17 cellular contexts compared by ENCODE assay signal in genomic region chr6:87165169-87165568, GRCh38. TPM values are rescaled to one million over a fixed set of nuclear protein-coding genes. Genes with fewer than 3 reads are reported as not detected.
A peak's percentile ranks its signal among the peaks of the same experiment; 100 is the strongest.
DNase-seq lines count a peak whose midpoint lies in the region; ATAC-seq and TF ChIP-seq lines count a peak whose summit lies in the region.
"Had no signal": no experiment of that assay in that cellular context is flagged by ENCODE, and none has a peak within 500 bp of the region (broad histone marks: within the 10 kb centered on the region; RNA-seq: fewer than 3 reads in every experiment).

No MANE protein-coding gene starts in this region.

- peak overlapping the region; percentile 12 for H3K27ac Mint-ChIP-seq in activated CD8-positive, alpha-beta T cell treated with anti-CD3 and anti-CD28 coated beads for 36 hours
- H3K27ac Mint-ChIP-seq in activated CD8-positive, alpha-beta T cell treated with anti-CD3 and anti-CD28 coated beads, Interleukin-2, amount 10 ng/mL, durations not matched to agents 7 days and 5 days: no peak overlapping the region
- H3K27ac Mint-ChIP-seq in GM23338: peak overlapping the region; percentile 60; the same call in 1 of the 2 replicates
- H3K27ac Mint-ChIP-seq in activated B cell treated with CpG ODN at 0.5 μM for 24 hours: peak overlapping the region; percentile 1
- H3K27ac Mint-ChIP-seq in mesothelial cell of epicardium: peak overlapping the region; percentile 32

- TF ChIP-seq POLR2A in esophagus squamous epithelium (IDR thresholded peaks at IDR 0.05): no peak

- H3K27me3 ChIP-seq in GM23338 (ENCODE audit: insufficient read depth) (no peaks in the 10 kb centered on the region), esophagus squamous epithelium (no peaks in the 10 kb centered on the region)
- H3K27me3 ChIP-seq: BE2C had no signal

- CTCF ChIA-PET in activated CD8-positive, alpha-beta T cell treated with anti-CD3 and anti-CD28 coated beads for 36 hours (lab: Charles Lee): no interaction called here
- CTCF ChIA-PET in activated CD8-positive, alpha-beta T cell treated with anti-CD3 and anti-CD28 coated beads, Interleukin-2, amount 10 ng/mL, durations not matched to agents 7 days and 5 days (lab: Charles Lee): no interaction called here
- CTCF ChIA-PET in activated B cell treated with CpG ODN at 0.5 μM for 24 hours (lab: Charles Lee): no interaction called here

- H3K27ac ChIP-seq in GM23338 (ENCODE audit: low read depth) (0 out of 2 replicates have a peak overlapping the region, but pooled peaks have one; percentile 36), esophagus squamous epithelium (no peak overlapping the region)
- H3K27ac ChIP-seq: GM23248, PC-9, RWPE1 had no signal

- H3K4me1 Mint-ChIP-seq in activated CD8-positive, alpha-beta T cell treated with anti-CD3 and anti-CD28 coated beads for 36 hours (ENCODE audit: low read depth): peaks cover 75% of the 10 kb centered on the region
- peaks cover 27% of the 10 kb centered on the region for H3K4me1 Mint-ChIP-seq in activated CD8-positive, alpha-beta T cell treated with anti-CD3 and anti-CD28 coated beads, Interleukin-2, amount 10 ng/mL, durations not matched to agents 7 days and 5 days (ENCODE audit: low read depth)
- H3K4me1 Mint-ChIP-seq in GM23338: peaks cover 66% of the 10 kb centered on the region
- peaks cover 75% of the 10 kb centered on the region for H3K4me1 Mint-ChIP-seq in activated B cell treated with CpG ODN at 0.5 μM for 24 hours
- H3K4me1 Mint-ChIP-seq in mesothelial cell of epicardium: peaks cover 44% of the 10 kb centered on the region

- no peak overlapping the region for H2AFZ ChIP-seq in GM23338
- H2AFZ ChIP-seq: GM23248, PC-9 had no signal

- no peaks in the 10 kb centered on the region for H3F3A ChIP-seq in GM23338 (replicated peaks; ENCODE audit: low read depth)

- H3K36me3 Mint-ChIP-seq in activated CD8-positive, alpha-beta T cell treated with anti-CD3 and anti-CD28 coated beads for 36 hours (ENCODE audit: low read depth): peaks cover 26% of the 10 kb centered on the region
- peaks cover 12% of the 10 kb centered on the region for H3K36me3 Mint-ChIP-seq in activated CD8-positive, alpha-beta T cell treated with anti-CD3 and anti-CD28 coated beads, Interleukin-2, amount 10 ng/mL, durations not matched to agents 7 days and 5 days (ENCODE audit: low read depth)
- no peaks in the 10 kb centered on the region; the same call in 2 of the 3 replicates for H3K36me3 Mint-ChIP-seq in GM23338 (ENCODE audit: low read depth)
- peaks cover 11% of the 10 kb centered on the region for H3K36me3 Mint-ChIP-seq in activated B cell treated with CpG ODN at 0.5 μM for 24 hours (ENCODE audit: low read depth)
- H3K36me3 Mint-ChIP-seq in mesothelial cell of epicardium: peaks cover 2% of the 10 kb centered on the region

- no peak overlapping the region for H3K4me3 Mint-ChIP-seq in activated CD8-positive, alpha-beta T cell treated with anti-CD3 and anti-CD28 coated beads for 36 hours
- no peak overlapping the region for H3K4me3 Mint-ChIP-seq in activated CD8-positive, alpha-beta T cell treated with anti-CD3 and anti-CD28 coated beads, Interleukin-2, amount 10 ng/mL, durations not matched to agents 7 days and 5 days
- H3K4me3 Mint-ChIP-seq in GM23338: 0 out of 3 replicates have a peak overlapping the region, but pooled peaks have one; percentile 8
- H3K4me3 Mint-ChIP-seq in activated B cell treated with CpG ODN at 0.5 μM for 24 hours: no peak overlapping the region
- H3K4me3 Mint-ChIP-seq in mesothelial cell of epicardium: no peak overlapping the region

- peaks cover 39% of the 10 kb centered on the region for H4K20me1 ChIP-seq in GM23338 (replicated peaks; ENCODE audit: insufficient read depth)

- peaks cover 73% of the 10 kb centered on the region for H3K4me1 ChIP-seq in GM23338 (ENCODE audit: insufficient read depth)
- peaks cover 5 to 84% (median 13%) of the 10 kb centered on the region in 3 donors for H3K4me1 ChIP-seq in esophagus squamous epithelium
- H3K4me1 ChIP-seq: BE2C had no signal

- no peaks in the 10 kb centered on the region for H3K9me2 ChIP-seq in GM23338 (ENCODE audit: insufficient read depth)

- POLR2A ChIA-PET in activated CD8-positive, alpha-beta T cell treated with anti-CD3 and anti-CD28 coated beads for 36 hours (lab: Charles Lee): interaction anchor here (0.9 to 1.1 kb wide), 2 partner anchors 9 to 32 kb away, joined by 3 read pairs; no protein-coding TSS in a partner anchor
- POLR2A ChIA-PET in activated CD8-positive, alpha-beta T cell treated with anti-CD3 and anti-CD28 coated beads, Interleukin-2, amount 10 ng/mL, durations not matched to agents 7 days and 5 days (lab: Charles Lee): no interaction called here
- POLR2A ChIA-PET in activated B cell treated with CpG ODN at 0.5 μM for 24 hours (lab: Charles Lee): interaction anchor here (0.7 kb wide), 1 partner anchor 12 kb away, joined by 7 read pairs; no protein-coding TSS in a partner anchor

- peaks cover 100% of the 10 kb centered on the region for H3K79me2 ChIP-seq in GM23338 (replicated peaks; ENCODE audit: insufficient read depth)

- H3K4me3 ChIP-seq in GM23338 (0 out of 2 replicates have a peak overlapping the region, but pooled peaks have one; percentile 1), esophagus squamous epithelium (no peak overlapping the region)
- H3K4me3 ChIP-seq: GM23248, PC-9 had no signal

- no peaks in the 10 kb centered on the region for H3K9me3 Mint-ChIP-seq in activated CD8-positive, alpha-beta T cell treated with anti-CD3 and anti-CD28 coated beads for 36 hours
- no peaks in the 10 kb centered on the region for H3K9me3 Mint-ChIP-seq in activated CD8-positive, alpha-beta T cell treated with anti-CD3 and anti-CD28 coated beads, Interleukin-2, amount 10 ng/mL, durations not matched to agents 7 days and 5 days (ENCODE audit: insufficient read depth)
- H3K9me3 Mint-ChIP-seq in GM23338: no peaks in the 10 kb centered on the region
- no peaks in the 10 kb centered on the region for H3K9me3 Mint-ChIP-seq in activated B cell treated with CpG ODN at 0.5 μM for 24 hours
- H3K9me3 Mint-ChIP-seq in mesothelial cell of epicardium: no peaks in the 10 kb centered on the region
- H3K9me3 Mint-ChIP-seq: CD4-positive, alpha-beta memory T cell had no signal

- peak overlapping the region; percentile 34; the same call in 1 of the 2 replicates for H3K4me2 ChIP-seq in GM23338
- H3K4me2 ChIP-seq: PC-9 had no signal

- 82 to 87% methylated on average over 2 of the region's 2 CpGs for WGBS in esophagus squamous epithelium, 2 donors

- no peak for TF ChIP-seq CTCF in activated CD8-positive, alpha-beta T cell treated with anti-CD3 and anti-CD28 coated beads for 36 hours (IDR thresholded peaks at IDR 0.05)
- TF ChIP-seq CTCF in GM23338 (conservative IDR thresholded peaks at IDR 0.05; ENCODE audit: low read depth in 2 of 2) (no peak), activated B cell treated with CpG ODN at 0.5 μM for 24 hours (IDR thresholded peaks at IDR 0.05) (no peak), mesothelial cell of epicardium (IDR thresholded peaks at IDR 0.05; ENCODE audit: unreplicated experiment) (no peak), esophagus squamous epithelium (IDR thresholded peaks at IDR 0.05) (no peak)

- no peak for ATAC-seq in activated CD8-positive, alpha-beta T cell treated with anti-CD3 and anti-CD28 coated beads for 36 hours
- no peak for ATAC-seq in activated CD8-positive, alpha-beta T cell treated with anti-CD3 and anti-CD28 coated beads, Interleukin-2, amount 10 ng/mL, durations not matched to agents 7 days and 5 days
- ATAC-seq in GM23338: no peak
- ATAC-seq in activated B cell treated with CpG ODN at 0.5 μM for 24 hours (ENCODE audit: low read depth): no peak
- no peak for ATAC-seq in HG02759 (IDR thresholded peaks at IDR 0.05; ENCODE audit: unreplicated experiment)

- H3K27me3 Mint-ChIP-seq in activated CD8-positive, alpha-beta T cell treated with anti-CD3 and anti-CD28 coated beads for 36 hours: no peaks in the 10 kb centered on the region
- H3K27me3 Mint-ChIP-seq in activated CD8-positive, alpha-beta T cell treated with anti-CD3 and anti-CD28 coated beads, Interleukin-2, amount 10 ng/mL, durations not matched to agents 7 days and 5 days (ENCODE audit: low read depth): no peaks in the 10 kb centered on the region
- peaks cover 6% of the 10 kb centered on the region for H3K27me3 Mint-ChIP-seq in GM23338 (ENCODE audit: insufficient read depth, low read depth, poor library complexity)
- H3K27me3 Mint-ChIP-seq in activated B cell treated with CpG ODN at 0.5 μM for 24 hours: no peaks in the 10 kb centered on the region
- no peaks in the 10 kb centered on the region for H3K27me3 Mint-ChIP-seq in mesothelial cell of epicardium (ENCODE audit: low read depth)
- H3K27me3 Mint-ChIP-seq: CD4-positive, alpha-beta memory T cell had no signal

- DNase-seq in activated CD8-positive, alpha-beta T cell treated with anti-CD3 and anti-CD28 coated beads for 36 hours: no peak
- no peak for DNase-seq in activated CD8-positive, alpha-beta T cell treated with anti-CD3 and anti-CD28 coated beads, Interleukin-2, amount 10 ng/mL, durations not matched to agents 7 days and 5 days
- no peak for DNase-seq in GM23338 (ENCODE audit: low spot score)
- DNase-seq in activated B cell treated with CpG ODN at 0.5 μM for 24 hours: no peak
- no peak for DNase-seq in mesothelial cell of epicardium (ENCODE audit: low spot score in 2 of 2, unreplicated experiment in 2 of 2)
- DNase-seq in esophagus squamous epithelium (lab: John Stamatoyannopoulos, UW): no peak
- DNase-seq in iPS-NIHi11 (ENCODE audit: low spot score): no peak
- DNase-seq: BE2C; CD4-positive, alpha-beta memory T cell; GM23248; NCI-H1105 treated with DMSO at 0.1 percent for 48 hours; NCI-H1694; NCI-H2081 treated with DMSO at 0.1 percent for 48 hours; NCI-H748 treated with DMSO at 0.1 percent for 48 hours; PC-9 had no signal

- intact Hi-C loops in activated CD8-positive, alpha-beta T cell treated with anti-CD3 and anti-CD28 coated beads for 36 hours (cut with micrococcal nuclease): no loop called here
- intact Hi-C loops in activated B cell treated with CpG ODN at 0.5 μM for 24 hours (cut with micrococcal nuclease): no loop called here
- intact Hi-C loops in esophagus squamous epithelium (cut with DNase I): no loop called here

- no peaks in the 10 kb centered on the region for H3K36me3 ChIP-seq in GM23338 (ENCODE audit: insufficient read depth)
- H3K36me3 ChIP-seq in esophagus squamous epithelium: peaks cover 0 to 12% (median 0%) of the 10 kb centered on the region in 3 donors

- H3K9me3 ChIP-seq in esophagus squamous epithelium: no peaks in the 10 kb centered on the region
- H3K9me3 ChIP-seq: BE2C had no signal

TF ChIP-seq in GM23338, 12 proteins besides CTCF, POLR2A, EP300 and RAD21 (continues in another document):
- TF ChIP-seq ZNF114 (CRISPR knock-in tag; IDR thresholded peaks at IDR 0.05): no peak

RNA-seq across cellular contexts. Expression of gene ZNF292, which starts 9.8 kb away (rescaled TPM):
- total RNA-seq in activated CD8-positive, alpha-beta T cell treated with anti-CD3 and anti-CD28 coated beads for 36 hours: 10 to 100 TPM; 76.4 to 78.3 TPM
- 10 to 100 TPM; 48.5 to 50.7 TPM for total RNA-seq in activated CD8-positive, alpha-beta T cell treated with anti-CD3 and anti-CD28 coated beads, Interleukin-2, amount 10 ng/mL, durations not matched to agents 7 days and 5 days
- 39.8 and 45.7 TPM in 2 replicates for total RNA-seq in GM23338 (2014; rRNA removed; shearing (Covaris generic))
- 47.9 and 67.9 TPM in 2 replicates for polyA plus RNA-seq in GM23338 (2016; fragmentation: Nextera tagmentation; extraction: Ambion mirVana)
- 54.8 and 66.6 TPM in 2 replicates for total RNA-seq in activated B cell treated with CpG ODN at 0.5 μM for 24 hours
- 106 to 112 TPM (median 108 TPM) in 3 replicates for total RNA-seq in mesothelial cell of epicardium
- total RNA-seq in esophagus squamous epithelium: 10 to 100 TPM; 16.5 to 38.9 (median 17.3) TPM
